Comparison of ENCODE assay signal across 16 cellular contexts in the genomic region with DNA sequence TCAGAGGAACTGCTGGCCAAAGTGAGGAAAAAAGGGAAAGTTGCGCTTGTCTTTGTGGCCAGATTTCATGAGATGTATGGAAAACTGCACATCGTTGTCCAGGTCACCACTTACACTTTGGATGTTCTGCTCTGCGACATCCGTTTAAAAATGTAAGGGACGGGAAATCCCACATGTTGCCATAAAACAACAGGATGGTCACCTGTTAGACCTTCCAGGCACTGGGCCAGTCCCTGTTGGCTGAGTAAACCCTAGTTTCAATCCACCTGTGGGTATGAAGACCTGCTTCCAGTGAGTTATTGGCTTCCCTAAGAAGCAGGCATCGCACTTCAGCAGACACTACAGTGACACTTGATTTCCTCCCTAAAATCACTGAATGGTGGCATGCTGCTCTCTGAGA. TPM values are rescaled to one million over a fixed set of nuclear protein-coding genes. Genes with fewer than 3 reads are reported as not detected.
A peak's percentile ranks its signal among the peaks of the same experiment; 100 is the strongest.
DNase-seq lines count a peak whose midpoint lies in the region; ATAC-seq and TF ChIP-seq lines count a peak whose summit lies in the region.
"Had no signal": no experiment of that assay in that cellular context is flagged by ENCODE, and none has a peak within 500 bp of the region (broad histone marks: within the 10 kb centered on the region; RNA-seq: fewer than 3 reads in every experiment).

No MANE protein-coding gene starts in this region.

- H4K20me1 ChIP-seq in DND-41 (ENCODE audit: insufficient read depth, low read length) (no peaks in the 10 kb centered on the region), osteoblast (ENCODE audit: insufficient read depth, low read length) (no peaks in the 10 kb centered on the region)

- H3K27ac ChIP-seq in DND-41 (ENCODE audit: low read length) (peak overlapping the region; percentile 96), KOPT-K1 (ENCODE audit: low read depth, low read length, poor library complexity, severe bottlenecking) (peak overlapping the region; percentile 88), Panc1 (ENCODE audit: low read length) (peak overlapping the region; percentile 45; the same call in 1 of the 2 replicates), osteoblast (ENCODE audit: low read depth, low read length) (no peak overlapping the region)
- H3K27ac ChIP-seq: C4-2B had no signal

- no peak for DNase-seq in DND-41
- DNase-seq in Panc1 (ENCODE audit: low read depth, low spot score) = no peak
- DNase-seq in osteoblast (ENCODE audit: insufficient read length, low spot score, missing footprints) = peak; percentile 47
- no peak for DNase-seq in dedifferentiated amniotic fluid mesenchymal stem cell (ENCODE audit: extremely low spot score)
- DNase-seq: BE2C; CD4-positive, alpha-beta memory T cell; DMS153; GF-D8; HCEC 1CT; KG1 had no signal

- H3K79me2 ChIP-seq in DND-41 (ENCODE audit: insufficient read depth, low read length) (peaks cover 22% of the 10 kb centered on the region), osteoblast (ENCODE audit: insufficient read depth, low read length) (peaks cover 14% of the 10 kb centered on the region)

- H3K4me2 ChIP-seq in DND-41 (ENCODE audit: insufficient read depth, low read length) (no peak overlapping the region), osteoblast (ENCODE audit: insufficient read depth, low read length) (no peak overlapping the region)

- H3K36me3 ChIP-seq in DND-41 (ENCODE audit: insufficient read depth, low read length) = peaks cover 10% of the 10 kb centered on the region; the same call in 1 of the 2 replicates
- H3K36me3 ChIP-seq in KOPT-K1 (ENCODE audit: insufficient read depth, low read length) = peaks cover 4% of the 10 kb centered on the region; the same call in 1 of the 2 replicates
- no peaks in the 10 kb centered on the region for H3K36me3 ChIP-seq in Panc1 (ENCODE audit: control insufficient read depth, insufficient read depth, low read length)
- no peaks in the 10 kb centered on the region for H3K36me3 ChIP-seq in osteoblast (ENCODE audit: insufficient read depth, low read length)
- H3K36me3 ChIP-seq: BE2C had no signal

- POLR2A ChIA-PET in Panc1 (lab: Charles Lee) = interaction anchor here (0.7 kb wide), 1 partner anchor 10 kb away, joined by 3 read pairs; no protein-coding TSS in a partner anchor

- no TSS peak for BruUV-seq in Panc1 (replicated peaks; lab: Mats Ljungman, UMichigan)

- H2AFZ ChIP-seq in DND-41 (ENCODE audit: low read depth, low read length) = peak overlapping the region; percentile 91
- no peak overlapping the region for H2AFZ ChIP-seq in osteoblast (ENCODE audit: low read length)

- no peak overlapping the region for H3K9ac ChIP-seq in DND-41 (ENCODE audit: low read depth, low read length)

- ATAC-seq in DND-41 (ENCODE audit: insufficient read depth, low read depth) (no peak), Panc1 (no peak), SK-N-SH treated with all-trans-retinoic acid at 6 μM for 48 hours (no peak), GM21367 (IDR thresholded peaks at IDR 0.05; ENCODE audit: unreplicated experiment) (no peak)

- no peak overlapping the region for H3K4me3 ChIP-seq in DND-41 (ENCODE audit: low read depth in 1 of 2, low read length in 2 of 2)
- H3K4me3 ChIP-seq in Panc1 (ENCODE audit: low read depth in 2 of 2, low read length in 2 of 2) = no peak overlapping the region
- no peak overlapping the region for H3K4me3 ChIP-seq in osteoblast (ENCODE audit: insufficient read depth, low read length)

- no peaks in the 10 kb centered on the region for H3K9me3 ChIP-seq in DND-41 (ENCODE audit: insufficient read depth, low read length, severe bottlenecking)
- H3K9me3 ChIP-seq in KOPT-K1 (ENCODE audit: insufficient read depth, low read length, poor library complexity, severe bottlenecking) = no peaks in the 10 kb centered on the region
- peaks cover 4% of the 10 kb centered on the region; the same call in 1 of the 2 replicates for H3K9me3 ChIP-seq in Panc1 (ENCODE audit: control insufficient read depth, insufficient read depth, low read depth, low read length)
- H3K9me3 ChIP-seq in osteoblast (ENCODE audit: low read depth, low read length) = no peaks in the 10 kb centered on the region
- H3K9me3 ChIP-seq: BE2C had no signal

- H3K27me3 ChIP-seq in DND-41 (ENCODE audit: insufficient read depth, low read length, poor library complexity) (no peaks in the 10 kb centered on the region), Panc1 (ENCODE audit: control insufficient read depth, insufficient read depth, low read length) (no peaks in the 10 kb centered on the region), osteoblast (ENCODE audit: insufficient read depth, low read length) (no peaks in the 10 kb centered on the region)
- H3K27me3 ChIP-seq: BE2C had no signal

- CTCF ChIA-PET in Panc1 (lab: Charles Lee) = no interaction called here

- intact Hi-C loops in Panc1 (cut with micrococcal nuclease; ENCODE audit: unreplicated experiment) = no loop called here

- H3K4me1 ChIP-seq in DND-41 (ENCODE audit: insufficient read depth, low read length) (peaks cover 48% of the 10 kb centered on the region), Panc1 (ENCODE audit: control insufficient read depth, insufficient read depth, low read length) (peaks cover 18% of the 10 kb centered on the region), osteoblast (ENCODE audit: insufficient read depth, low read length) (peaks cover 21% of the 10 kb centered on the region)

- TF ChIP-seq CTCF in DND-41 (IDR thresholded peaks at IDR 0.05; ENCODE audit: borderline replicate concordance, extremely low read depth, low read length, poor library complexity, severe bottlenecking) (no peak), Panc1 (IDR thresholded peaks at IDR 0.05) (no peak), osteoblast (IDR thresholded peaks at IDR 0.05; ENCODE audit: extremely low read depth, low read depth, low read length) (no peak)

- in situ Hi-C loops in Panc1 (cut with HindIII; ENCODE audit: low pct_unique_long_range_greater_than_20kb, low sequenced_read_pairs) = no loop called here

TF ChIP-seq in SK-N-SH treated with all-trans-retinoic acid at 6 μM for 48 hours, 23 proteins besides CTCF, POLR2A, EP300 and RAD21 (continues in another document):
- TF ChIP-seq ESRRG (CRISPR knock-in tag; IDR thresholded peaks at IDR 0.05) (no peak), ZNF70 (CRISPR knock-in tag; IDR thresholded peaks at IDR 0.05) (no peak), TCF4 (CRISPR knock-in tag; IDR thresholded peaks at IDR 0.05; ENCODE audit: borderline replicate concordance) (no peak), ZNF8 (CRISPR knock-in tag; IDR thresholded peaks at IDR 0.05) (no peak), ARNTL (CRISPR knock-in tag; IDR thresholded peaks at IDR 0.05; ENCODE audit: borderline replicate concordance, low read depth) (no peak), ZC3H10 (CRISPR knock-in tag; IDR thresholded peaks at IDR 0.05) (no peak), CREB5 (CRISPR knock-in tag; IDR thresholded peaks at IDR 0.05; ENCODE audit: low read depth) (no peak)
- TF ChIP-seq, protein P1, sequence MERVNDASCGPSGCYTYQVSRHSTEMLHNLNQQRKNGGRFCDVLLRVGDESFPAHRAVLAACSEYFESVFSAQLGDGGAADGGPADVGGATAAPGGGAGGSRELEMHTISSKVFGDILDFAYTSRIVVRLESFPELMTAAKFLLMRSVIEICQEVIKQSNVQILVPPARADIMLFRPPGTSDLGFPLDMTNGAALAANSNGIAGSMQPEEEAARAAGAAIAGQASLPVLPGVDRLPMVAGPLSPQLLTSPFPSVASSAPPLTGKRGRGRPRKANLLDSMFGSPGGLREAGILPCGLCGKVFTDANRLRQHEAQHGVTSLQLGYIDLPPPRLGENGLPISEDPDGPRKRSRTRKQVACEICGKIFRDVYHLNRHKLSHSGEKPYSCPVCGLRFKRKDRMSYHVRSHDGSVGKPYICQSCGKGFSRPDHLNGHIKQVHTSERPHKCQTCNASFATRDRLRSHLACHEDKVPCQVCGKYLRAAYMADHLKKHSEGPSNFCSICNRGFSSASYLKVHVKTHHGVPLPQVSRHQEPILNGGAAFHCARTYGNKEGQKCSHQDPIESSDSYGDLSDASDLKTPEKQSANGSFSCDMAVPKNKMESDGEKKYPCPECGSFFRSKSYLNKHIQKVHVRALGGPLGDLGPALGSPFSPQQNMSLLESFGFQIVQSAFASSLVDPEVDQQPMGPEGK (CRISPR knock-in tag; IDR thresholded peaks at IDR 0.05; ENCODE audit: borderline replicate concordance) = no peak
- TF ChIP-seq, protein P2, sequence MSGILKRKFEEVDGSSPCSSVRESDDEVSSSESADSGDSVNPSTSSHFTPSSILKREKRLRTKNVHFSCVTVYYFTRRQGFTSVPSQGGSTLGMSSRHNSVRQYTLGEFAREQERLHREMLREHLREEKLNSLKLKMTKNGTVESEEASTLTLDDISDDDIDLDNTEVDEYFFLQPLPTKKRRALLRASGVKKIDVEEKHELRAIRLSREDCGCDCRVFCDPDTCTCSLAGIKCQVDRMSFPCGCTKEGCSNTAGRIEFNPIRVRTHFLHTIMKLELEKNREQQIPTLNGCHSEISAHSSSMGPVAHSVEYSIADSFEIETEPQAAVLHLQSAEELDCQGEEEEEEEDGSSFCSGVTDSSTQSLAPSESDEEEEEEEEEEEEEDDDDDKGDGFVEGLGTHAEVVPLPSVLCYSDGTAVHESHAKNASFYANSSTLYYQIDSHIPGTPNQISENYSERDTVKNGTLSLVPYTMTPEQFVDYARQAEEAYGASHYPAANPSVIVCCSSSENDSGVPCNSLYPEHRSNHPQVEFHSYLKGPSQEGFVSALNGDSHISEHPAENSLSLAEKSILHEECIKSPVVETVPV (CRISPR knock-in tag; IDR thresholded peaks at IDR 0.05) = no peak

RNA-seq across cellular contexts. Expression of gene STAMBPL1, which starts 2.7 kb away (rescaled TPM):
- 25.2 TPM for total RNA-seq in Panc1 (2021; ENCODE audit: unreplicated experiment)
- polyA plus RNA-seq in Panc1 (2012; ENCODE audit: insufficient read length) = 18.3 TPM
- 10.3 and 11.6 TPM in 2 replicates for total RNA-seq in osteoblast

RNA-seq across cellular contexts. Expression of gene ANKRD22, which starts 25.7 kb away (rescaled TPM):
- 0.15 TPM for total RNA-seq in Panc1 (2021; ENCODE audit: unreplicated experiment)
- polyA plus RNA-seq in Panc1 (2012; ENCODE audit: insufficient read length) = not detected
- total RNA-seq in osteoblast = under 0.01 TPM in 2 replicates
- total RNA-seq: A172, H4 had no signal
- polyA plus RNA-seq: CD4-positive, alpha-beta memory T cell had no signal
